18 cellular contexts compared by ENCODE assay signal in the genomic region with DNA sequence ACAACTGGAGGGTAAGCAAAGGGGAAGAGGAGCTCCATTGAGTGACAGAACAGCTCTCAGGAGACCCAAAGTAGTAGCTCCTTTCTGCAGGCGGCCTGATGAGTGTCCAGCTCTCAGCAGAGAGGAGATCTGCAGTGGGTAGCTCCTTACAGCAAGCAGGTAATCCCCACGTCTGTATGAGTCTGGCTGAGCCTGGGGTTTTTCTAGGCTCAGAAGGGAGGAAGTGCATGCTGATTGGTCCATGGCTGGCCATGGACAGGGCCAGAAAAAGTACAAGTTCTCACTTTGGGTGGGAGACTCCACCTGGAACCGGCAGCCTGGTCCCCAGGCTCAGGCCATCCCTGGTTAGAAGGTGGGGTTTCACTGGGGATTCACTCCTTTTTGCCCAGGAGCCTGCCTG.
"Had no signal": no experiment of that assay in that cellular context is flagged by ENCODE, and none has a peak within 500 bp of the region (broad histone marks: within the 10 kb centered on the region; RNA-seq: fewer than 3 reads in every experiment).

No MANE protein-coding gene starts in this region.

- H3K4me2 ChIP-seq: neural progenitor cell, smooth muscle cell had no signal

- H3K27ac ChIP-seq: epithelial cell of prostate, esophagus muscularis mucosa, gastrocnemius medialis, heart right ventricle, neural progenitor cell, pancreas, tibial artery, upper lobe of right lung had no signal

- H3K36me3 ChIP-seq: gastrocnemius medialis, neural progenitor cell, pancreas, upper lobe of right lung had no signal

- H3K36me3 Mint-ChIP-seq: natural killer cell treated with Interleukin-12 subunit alpha and Interleukin-12 subunit beta and Interleukin-15 and Interleukin-18, amount 100 ng/mL, for 72 hours; neural progenitor cell had no signal

- ATAC-seq: gastrocnemius medialis, left lobe of liver, pancreas had no signal

- FAIRE-seq: pancreas had no signal

- H3K4me1 ChIP-seq: gastrocnemius medialis, neural progenitor cell, pancreas, upper lobe of right lung had no signal

- H3K4me1 Mint-ChIP-seq: neural progenitor cell had no signal

- H3K9me3 ChIP-seq: esophagus muscularis mucosa, gastrocnemius medialis, heart right ventricle, pancreas, tibial artery, upper lobe of right lung had no signal

- H3K9ac ChIP-seq: neural progenitor cell had no signal

- H3K4me3 ChIP-seq: esophagus muscularis mucosa, gastrocnemius medialis, heart right ventricle, neural progenitor cell, pancreas, smooth muscle cell, tibial artery, upper lobe of right lung had no signal

- H3K27me3 ChIP-seq: esophagus muscularis mucosa, gastrocnemius medialis, heart right ventricle, neural progenitor cell, pancreas, tibial artery, upper lobe of right lung had no signal

- H2AFZ ChIP-seq: neural progenitor cell had no signal

- H3K9me3 Mint-ChIP-seq: natural killer cell treated with Interleukin-12 subunit alpha and Interleukin-12 subunit beta and Interleukin-15 and Interleukin-18, amount 100 ng/mL, for 72 hours; neural progenitor cell had no signal

- H3K4me3 Mint-ChIP-seq: natural killer cell treated with Interleukin-12 subunit alpha and Interleukin-12 subunit beta and Interleukin-15 and Interleukin-18, amount 100 ng/mL, for 72 hours; neural progenitor cell had no signal

- H3K27ac Mint-ChIP-seq: natural killer cell treated with Interleukin-12 subunit alpha and Interleukin-12 subunit beta and Interleukin-15 and Interleukin-18, amount 100 ng/mL, for 72 hours; neural progenitor cell; progenitor cell of endocrine pancreas had no signal

- DNase-seq: effector memory CD4-positive, alpha-beta T cell; gastrocnemius medialis; heart right ventricle; islet precursor cell; mammary epithelial cell; occipital lobe; stimulated activated CD4-positive, alpha-beta T cell treated with anti-CD3 and anti-CD28 coated beads, Interleukin-2, amount 100 ng/mL, for 48 hours; stimulated activated naive CD4-positive, alpha-beta T cell treated with Interleukin-2 at 50 U/mL for 16 hours; tibial artery; upper lobe of right lung had no signal

- H3K27me3 Mint-ChIP-seq: natural killer cell treated with Interleukin-12 subunit alpha and Interleukin-12 subunit beta and Interleukin-15 and Interleukin-18, amount 100 ng/mL, for 72 hours; progenitor cell of endocrine pancreas had no signal
